In the genomic region with DNA sequence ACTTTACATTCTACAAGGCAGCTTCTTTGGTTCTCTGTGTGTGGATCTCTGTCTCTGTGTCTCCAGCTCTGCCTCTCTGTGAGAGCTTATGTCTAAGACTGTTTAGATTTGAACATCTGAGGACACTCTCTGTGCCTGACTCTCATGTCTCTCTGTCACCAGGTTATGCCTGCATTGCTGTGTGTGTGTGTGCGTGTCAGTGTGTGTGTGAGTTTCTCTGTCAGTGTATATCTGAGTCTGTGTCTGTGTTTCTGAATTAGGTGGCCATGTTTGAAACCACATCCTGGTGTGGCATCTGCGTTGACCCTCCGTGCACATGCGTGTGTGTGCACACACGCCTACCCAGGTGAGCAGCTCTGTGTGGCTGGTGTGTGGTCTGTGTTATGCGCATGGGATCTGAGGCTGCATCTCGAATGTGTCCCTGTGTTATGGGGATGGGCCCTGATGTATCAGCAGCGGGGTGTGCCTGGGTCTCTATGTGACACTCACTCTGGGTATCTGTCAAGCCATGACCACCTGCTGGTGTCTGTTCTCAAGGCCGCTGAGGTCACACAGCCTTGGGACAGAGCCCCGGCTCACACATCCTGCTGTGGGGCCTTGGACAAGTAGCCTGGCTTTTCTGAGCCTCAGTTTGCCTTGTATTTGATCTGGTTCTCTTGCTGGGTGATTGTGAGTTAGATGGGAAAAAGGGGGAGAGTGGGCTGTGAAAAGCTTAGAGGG, we compare ENCODE assay signal across 22 cellular contexts. TPM values are rescaled to one million over a fixed set of nuclear protein-coding genes. Genes with fewer than 3 reads are reported as not detected.
"Had no signal": no experiment of that assay in that cellular context is flagged by ENCODE, and none has a peak within 500 bp of the region (broad histone marks: within the 10 kb centered on the region; RNA-seq: fewer than 3 reads in every experiment).

No MANE protein-coding gene starts in this region.

- H3K9me3 ChIP-seq: adrenal gland, breast epithelium, Peyer's patch, SJSA1 had no signal

- H3K27ac Mint-ChIP-seq: activated CD8-positive, alpha-beta T cell treated with anti-CD3 and anti-CD28 coated beads for 36 hours; activated naive CD8-positive, alpha-beta T cell treated with anti-CD3 and anti-CD28 coated beads, Interleukin-2, amount 10 ng/mL, durations not matched to agents 7 days and 5 days; activated T-cell treated with anti-CD3 and anti-CD28 coated beads, Interleukin-2, amount 50 U/mL, for 72 hours; T-helper 1 cell treated with Interleukin-12 subunit alpha and Interleukin-12 subunit beta and Interleukin-4 antibody, amounts not matched to agents 30 μg/mL and 1 μg/mL, for 36 hours had no signal

- H3K4me3 Mint-ChIP-seq: activated CD8-positive, alpha-beta T cell treated with anti-CD3 and anti-CD28 coated beads for 36 hours; activated naive CD8-positive, alpha-beta T cell treated with anti-CD3 and anti-CD28 coated beads, Interleukin-2, amount 10 ng/mL, durations not matched to agents 7 days and 5 days; activated T-cell treated with anti-CD3 and anti-CD28 coated beads, Interleukin-2, amount 50 U/mL, for 72 hours; T-helper 1 cell treated with Interleukin-12 subunit alpha and Interleukin-12 subunit beta and Interleukin-4 antibody, amounts not matched to agents 30 μg/mL and 1 μg/mL, for 36 hours had no signal

- H3K9me3 Mint-ChIP-seq: activated CD8-positive, alpha-beta T cell treated with anti-CD3 and anti-CD28 coated beads for 36 hours; activated naive CD8-positive, alpha-beta T cell treated with anti-CD3 and anti-CD28 coated beads, Interleukin-2, amount 10 ng/mL, durations not matched to agents 7 days and 5 days; activated T-cell treated with anti-CD3 and anti-CD28 coated beads, Interleukin-2, amount 50 U/mL, for 72 hours; T-helper 1 cell treated with Interleukin-12 subunit alpha and Interleukin-12 subunit beta and Interleukin-4 antibody, amounts not matched to agents 30 μg/mL and 1 μg/mL, for 36 hours had no signal

- H3K4me1 ChIP-seq: adrenal gland, breast epithelium, Peyer's patch, SJSA1 had no signal

- H3K4me1 Mint-ChIP-seq: activated naive CD8-positive, alpha-beta T cell treated with anti-CD3 and anti-CD28 coated beads, Interleukin-2, amount 10 ng/mL, durations not matched to agents 7 days and 5 days had no signal

- H3K4me3 ChIP-seq: adrenal gland, breast epithelium, Peyer's patch, SJSA1 had no signal

- H3K36me3 ChIP-seq: adrenal gland, breast epithelium, Peyer's patch, SJSA1 had no signal

- DNase-seq: activated CD4-positive, alpha-beta T cell treated with anti-CD3 and anti-CD28 coated beads for 4 hours; activated CD8-positive, alpha-beta memory T cell treated with anti-CD3 and anti-CD28 coated beads, Interleukin-2, amount 50 U/mL, for 4 hours; activated CD8-positive, alpha-beta T cell treated with anti-CD3 and anti-CD28 coated beads for 36 hours; activated naive CD4-positive, alpha-beta T cell treated with anti-CD3 and anti-CD28 coated beads, Interleukin-2, amount 50 U/mL, for 16 hours; activated naive CD8-positive, alpha-beta T cell treated with anti-CD3 and anti-CD28 coated beads, Interleukin-2, amount 10 ng/mL, durations not matched to agents 7 days and 5 days; activated T-cell treated with anti-CD3 and anti-CD28 coated beads, Interleukin-2, amount 50 U/mL, for 72 hours; adrenal gland; anterior cingulate cortex; central memory CD4-positive, alpha-beta T cell; Kasumi-1; NCI-H1105 treated with DMSO at 0.1 percent for 48 hours; NCI-H1436 treated with DMSO at 0.1 percent for 48 hours; NCI-H187; NCI-H2081; NCI-H510A treated with DMSO at 0.1 percent for 48 hours; NCI-H69; Peyer's patch had no signal

- H3K27me3 Mint-ChIP-seq: activated CD8-positive, alpha-beta T cell treated with anti-CD3 and anti-CD28 coated beads for 36 hours; activated naive CD8-positive, alpha-beta T cell treated with anti-CD3 and anti-CD28 coated beads, Interleukin-2, amount 10 ng/mL, durations not matched to agents 7 days and 5 days had no signal

- H3K27me3 ChIP-seq: Peyer's patch had no signal

- H3K27ac ChIP-seq: adrenal gland, breast epithelium, Peyer's patch, RWPE1, SJSA1 had no signal

- H3K36me3 Mint-ChIP-seq: activated naive CD8-positive, alpha-beta T cell treated with anti-CD3 and anti-CD28 coated beads, Interleukin-2, amount 10 ng/mL, durations not matched to agents 7 days and 5 days had no signal

RNA-seq across cellular contexts. Expression of a gene that starts 6.7 kb away (rescaled TPM):
- total RNA-seq: breast epithelium, SJSA1 had no signal

RNA-seq across cellular contexts. Expression of a gene that starts 59.1 kb away (rescaled TPM):
- total RNA-seq: adrenal gland, Right ventricle myocardium superior, SJSA1 had no signal
